ENCODE assay signal across 8 cellular contexts in genomic region chr12:121240484-121241202, GRCh38. TPM values are rescaled to one million over a fixed set of nuclear protein-coding genes. Genes with fewer than 3 reads are reported as not detected.
DNase-seq lines count a peak whose midpoint lies in the region; ATAC-seq, FAIRE-seq and TF ChIP-seq lines count a peak whose summit lies in the region.

No MANE protein-coding gene starts in this region.

- peak; percentile 60 for ATAC-seq in GM23338
- ATAC-seq in activated CD8-positive, alpha-beta T cell treated with anti-CD3 and anti-CD28 coated beads for 36 hours = peak; percentile 88

- no peaks in the 10 kb centered on the region for H3K27me3 ChIP-seq in GM23338 (ENCODE audit: insufficient read depth)
- H3K27me3 ChIP-seq in neutrophil = no peaks in the 10 kb centered on the region
- H3K27me3 ChIP-seq in stomach smooth muscle (ENCODE audit: control insufficient read depth in 1 of 2, insufficient read depth in 2 of 2, low read length in 2 of 2) = no peaks in the 10 kb centered on the region

- peaks cover 12% of the 10 kb centered on the region for H3K27me3 Mint-ChIP-seq in GM23338 (ENCODE audit: insufficient read depth, low read depth, poor library complexity)
- no peaks in the 10 kb centered on the region for H3K27me3 Mint-ChIP-seq in activated CD8-positive, alpha-beta T cell treated with anti-CD3 and anti-CD28 coated beads for 36 hours
- no peaks in the 10 kb centered on the region for H3K27me3 Mint-ChIP-seq in type B pancreatic cell

- H3K36me3 Mint-ChIP-seq in GM23338 (ENCODE audit: low read depth) = peaks cover 17% of the 10 kb centered on the region
- H3K36me3 Mint-ChIP-seq in activated CD8-positive, alpha-beta T cell treated with anti-CD3 and anti-CD28 coated beads for 36 hours (ENCODE audit: low read depth) = peaks cover 36% of the 10 kb centered on the region
- H3K36me3 Mint-ChIP-seq in type B pancreatic cell = peaks cover 13% of the 10 kb centered on the region

- H3K27ac Mint-ChIP-seq in GM23338 = peak overlapping the region; percentile 40; the same call in 1 of the 2 replicates
- peak overlapping the region; percentile 79 for H3K27ac Mint-ChIP-seq in activated CD8-positive, alpha-beta T cell treated with anti-CD3 and anti-CD28 coated beads for 36 hours
- no peak overlapping the region for H3K27ac Mint-ChIP-seq in type B pancreatic cell

- peak overlapping the region; percentile 38; the same call in 1 of the 2 replicates for H3K4me2 ChIP-seq in GM23338

- H3K79me2 ChIP-seq in GM23338 (replicated peaks; ENCODE audit: insufficient read depth) = no peaks in the 10 kb centered on the region

- POLR2A ChIA-PET in activated CD8-positive, alpha-beta T cell treated with anti-CD3 and anti-CD28 coated beads for 36 hours (lab: Charles Lee) = no interaction called here

- H3K4me3 Mint-ChIP-seq in GM23338 (no peak overlapping the region; the same call in 2 of the 3 replicates), type B pancreatic cell (no peak overlapping the region)
- H3K4me3 Mint-ChIP-seq in activated CD8-positive, alpha-beta T cell treated with anti-CD3 and anti-CD28 coated beads for 36 hours = peak overlapping the region; percentile 45

- H3K9me3 ChIP-seq in neutrophil (no peaks in the 10 kb centered on the region), stomach smooth muscle (ENCODE audit: control insufficient read depth in 2 of 2, low read length in 2 of 2) (no peaks in the 10 kb centered on the region)

- FAIRE-seq in endometrium (lab: Jason Lieb, UNC) = peak; percentile 86

- intact Hi-C loops in activated CD8-positive, alpha-beta T cell treated with anti-CD3 and anti-CD28 coated beads for 36 hours (cut with micrococcal nuclease) = no loop called here

- TF ChIP-seq CTCF in GM23338 (conservative IDR thresholded peaks at IDR 0.05; ENCODE audit: low read depth in 2 of 2) = peak; percentile 11 to 21; a peak in 1 of 4 replicates
- no peak for TF ChIP-seq CTCF in activated CD8-positive, alpha-beta T cell treated with anti-CD3 and anti-CD28 coated beads for 36 hours (IDR thresholded peaks at IDR 0.05)
- TF ChIP-seq CTCF in neutrophil (IDR thresholded peaks at IDR 0.05) = no peak
- TF ChIP-seq CTCF in type B pancreatic cell (conservative IDR thresholded peaks at IDR 0.05) = no peak

- no peak overlapping the region for H3K4me3 ChIP-seq in GM23338
- H3K4me3 ChIP-seq in neutrophil (ENCODE audit: low read depth in 1 of 2, low read length in 1 of 2) = peak overlapping the region in 1 of 2 experiments; percentile 35
- H3K4me3 ChIP-seq in stomach smooth muscle (ENCODE audit: low read length in 2 of 2) = peak overlapping the region; percentile 56 to 65

- no peaks in the 10 kb centered on the region; the same call in 1 of the 2 replicates for H4K20me1 ChIP-seq in GM23338 (replicated peaks; ENCODE audit: insufficient read depth)

- DNase-seq in GM23338 (ENCODE audit: low spot score) (peak; percentile 66), dermis blood vessel endothelial cell (no peak), type B pancreatic cell (ENCODE audit: extremely low spot score, unreplicated experiment) (no peak), dedifferentiated amniotic fluid mesenchymal stem cell (ENCODE audit: extremely low spot score) (no peak)
- peak; percentile 88 for DNase-seq in activated CD8-positive, alpha-beta T cell treated with anti-CD3 and anti-CD28 coated beads for 36 hours

- no peaks in the 10 kb centered on the region; the same call in 1 of the 2 replicates for H3K9me2 ChIP-seq in GM23338 (ENCODE audit: insufficient read depth)

- H3K9me3 Mint-ChIP-seq in GM23338 (no peaks in the 10 kb centered on the region), type B pancreatic cell (no peaks in the 10 kb centered on the region)
- no peaks in the 10 kb centered on the region for H3K9me3 Mint-ChIP-seq in activated CD8-positive, alpha-beta T cell treated with anti-CD3 and anti-CD28 coated beads for 36 hours

- H3K4me1 Mint-ChIP-seq in GM23338 (peaks cover 38% of the 10 kb centered on the region), type B pancreatic cell (ENCODE audit: unreplicated experiment) (peaks cover 8% of the 10 kb centered on the region)
- peaks cover 28% of the 10 kb centered on the region for H3K4me1 Mint-ChIP-seq in activated CD8-positive, alpha-beta T cell treated with anti-CD3 and anti-CD28 coated beads for 36 hours (ENCODE audit: low read depth)

- CTCF ChIA-PET in activated CD8-positive, alpha-beta T cell treated with anti-CD3 and anti-CD28 coated beads for 36 hours (lab: Charles Lee) = interaction anchor here (1.3 to 4.1 kb wide), 2 partner anchors 10 to 203 kb away, joined by 6 to 44 read pairs; no protein-coding TSS in a partner anchor

- H3K27ac ChIP-seq in GM23338 (ENCODE audit: low read depth) = no peak overlapping the region; the same call in 1 of the 2 replicates
- H3K27ac ChIP-seq in neutrophil = peak overlapping the region; percentile 87
- peak overlapping the region; percentile 90 for H3K27ac ChIP-seq in stomach smooth muscle (ENCODE audit: low read length)

- no peaks in the 10 kb centered on the region for H3F3A ChIP-seq in GM23338 (replicated peaks; ENCODE audit: low read depth)

- H3K36me3 ChIP-seq in GM23338 (ENCODE audit: insufficient read depth) (no peaks in the 10 kb centered on the region), neutrophil (peaks cover 91% of the 10 kb centered on the region), stomach smooth muscle (ENCODE audit: control insufficient read depth in 2 of 2, insufficient read depth in 2 of 2, low read length in 2 of 2) (peaks cover 0 to 5% of the 10 kb centered on the region in 2 donors)

- H3K4me1 ChIP-seq in GM23338 (ENCODE audit: insufficient read depth) (peaks cover 17% of the 10 kb centered on the region; the same call in 1 of the 2 replicates), neutrophil (ENCODE audit: control insufficient read depth in 1 of 2, insufficient read depth in 1 of 2, low read depth in 1 of 2, low read length in 1 of 2) (peaks cover 38 to 39% of the 10 kb centered on the region in 2 experiments), stomach smooth muscle (ENCODE audit: control insufficient read depth, insufficient read depth, low read length) (peaks cover 48% of the 10 kb centered on the region)

- peak overlapping the region; percentile 53 to 66 for H3K9ac ChIP-seq in stomach smooth muscle (ENCODE audit: low read length in 2 of 2)

- no peak overlapping the region for H2AFZ ChIP-seq in GM23338

TF ChIP-seq in GM23338, 12 proteins besides CTCF, POLR2A, EP300 and RAD21 (continues in another document):
- TF ChIP-seq ETS1 (IDR thresholded peaks at IDR 0.05) = no peak
- TF ChIP-seq STAT1 (IDR thresholded peaks at IDR 0.05; ENCODE audit: unreplicated experiment) = no peak
- no peak for TF ChIP-seq EZH2 (IDR thresholded peaks at IDR 0.05; ENCODE audit: low read depth, unreplicated experiment)
- TF ChIP-seq ZNF114 (CRISPR knock-in tag; IDR thresholded peaks at IDR 0.05) = no peak
- TF ChIP-seq NANOG (IDR thresholded peaks at IDR 0.05; ENCODE audit: borderline replicate concordance) = no peak
- TF ChIP-seq POLR2AphosphoS5 (IDR thresholded peaks at IDR 0.05; ENCODE audit: low read depth) = no peak
- no peak for TF ChIP-seq ZNF331 (CRISPR knock-in tag; IDR thresholded peaks at IDR 0.05; ENCODE audit: low read depth)
- no peak for TF ChIP-seq REST (IDR thresholded peaks at IDR 0.05; ENCODE audit: unreplicated experiment)
- no peak for TF ChIP-seq EZH2phosphoT487 (IDR thresholded peaks at IDR 0.05; ENCODE audit: unreplicated experiment)

RNA-seq across cellular contexts. Expression of gene P2RX4, which starts 30.7 kb away (rescaled TPM):
- total RNA-seq in GM23338 (2014; rRNA removed; shearing (Covaris generic)) = 18.9 and 19.5 TPM in 2 replicates
- polyA plus RNA-seq in GM23338 (2016; fragmentation: Nextera tagmentation; extraction: Ambion mirVana) = 5.6 and 5.9 TPM in 2 replicates
- 10 to 100 TPM; 12.2 to 15.1 TPM for total RNA-seq in activated CD8-positive, alpha-beta T cell treated with anti-CD3 and anti-CD28 coated beads for 36 hours
- 105 and 193 TPM in 2 replicates for total RNA-seq in dermis blood vessel endothelial cell
- total RNA-seq in type B pancreatic cell (ENCODE audit: low replicate concordance) = 17.0 and 27.9 TPM in 2 replicates

RNA-seq across cellular contexts. Expression of gene CAMKK2, which starts 55.9 kb away (rescaled TPM):
- total RNA-seq in GM23338 (2014; rRNA removed; shearing (Covaris generic)) = 18.5 and 26.4 TPM in 2 replicates
- polyA plus RNA-seq in GM23338 (2016; fragmentation: Nextera tagmentation; extraction: Ambion mirVana) = 9.5 and 10.3 TPM in 2 replicates
- total RNA-seq in activated CD8-positive, alpha-beta T cell treated with anti-CD3 and anti-CD28 coated beads for 36 hours = 10 to 100 TPM; 25.2 to 28.0 TPM
- total RNA-seq in dermis blood vessel endothelial cell (29.8 and 49.1 TPM in 2 replicates), type B pancreatic cell (ENCODE audit: low replicate concordance) (33.9 and 34.4 TPM in 2 replicates)

Comparison
In these comparisons a context has a peak if more than half of its experiments do, and no peak if none do; other contexts are left out.
1. DNase-seq: peak in GM23338 (single experiment) and activated CD8-positive, alpha-beta T cell treated with anti-CD3 and anti-CD28 coated beads for 36 hours (single experiment); none in dermis blood vessel endothelial cell (single experiment), type B pancreatic cell (single experiment) and dedifferentiated amniotic fluid mesenchymal stem cell (single experiment).
2. CTCF ChIP-seq: peak in GM23338 (2 of 2); none in activated CD8-positive, alpha-beta T cell treated with anti-CD3 and anti-CD28 coated beads for 36 hours (single experiment), neutrophil (single experiment) and type B pancreatic cell (single experiment).